28 cellular contexts compared by ENCODE assay signal in genomic region chr1:105437847-105438246, GRCh38.
"Had no signal": no experiment of that assay in that cellular context is flagged by ENCODE, and none has a peak within 500 bp of the region (broad histone marks: within the 10 kb centered on the region; RNA-seq: fewer than 3 reads in every experiment).

No MANE protein-coding gene starts in this region.

- H3K36me3 Mint-ChIP-seq: naive thymus-derived CD8-positive, alpha-beta T cell; stimulated activated naive B cell treated with anti-CD40 and anti-IgM and Interleukin-4, amounts not matched to agents 10 μg/mL and 1 μg/mL and 100 μg/mL, for 72 hours had no signal

- H3K4me3 ChIP-seq: lower lobe of right lung, right atrium auricular region, right lobe of liver, smooth muscle cell, stomach, testis, thyroid gland, transverse colon, upper lobe of left lung had no signal

- H3K27ac Mint-ChIP-seq: immature natural killer cell; naive thymus-derived CD8-positive, alpha-beta T cell; nephron; stimulated activated naive B cell treated with anti-CD40 and anti-IgM and Interleukin-4, amounts not matched to agents 10 μg/mL and 1 μg/mL and 100 μg/mL, for 72 hours had no signal

- H3K9me3 Mint-ChIP-seq: nephron, neural crest cell had no signal

- H3K4me3 Mint-ChIP-seq: immature natural killer cell; naive thymus-derived CD8-positive, alpha-beta T cell; nephron; neural crest cell; stimulated activated naive B cell treated with anti-CD40 and anti-IgM and Interleukin-4, amounts not matched to agents 10 μg/mL and 1 μg/mL and 100 μg/mL, for 72 hours had no signal

- DNase-seq: head of caudate nucleus; hypothalamus; immature natural killer cell; lower lobe of right lung; mammary epithelial cell; mesenchymal stem cell; naive thymus-derived CD8-positive, alpha-beta T cell; occipital lobe; right lobe of liver; stimulated activated CD4-positive, alpha-beta T cell treated with anti-CD3 and anti-CD28 coated beads, Interleukin-1b, Interleukin-23, amount 100 ng/mL, for 48 hours; stimulated activated CD4-positive, alpha-beta T cell treated with anti-CD3 and anti-CD28 coated beads, Interleukin-2, amount 100 ng/mL, for 48 hours; stimulated activated CD4-positive, alpha-beta T cell treated with anti-CD3 and anti-CD28 coated beads, Interleukin-4, amount 100 ng/mL, for 4 hours; stimulated activated naive B cell treated with anti-CD40 and anti-IgM and Interleukin-4, amounts not matched to agents 10 μg/mL and 1 μg/mL and 100 μg/mL, for 72 hours; stimulated activated naive CD8-positive, alpha-beta T cell treated with anti-CD3 and anti-CD28 coated beads, Interleukin-15, Interleukin-2, amounts not matched to agents 100 U/mL and 50 U/mL, for 24 hours; stomach; testis; thyroid gland; transverse colon; upper lobe of left lung had no signal

- FAIRE-seq: islet of Langerhans, urothelium cell line had no signal

- H3K27me3 Mint-ChIP-seq: naive thymus-derived CD8-positive, alpha-beta T cell; progenitor cell of endocrine pancreas; stimulated activated naive B cell treated with anti-CD40 and anti-IgM and Interleukin-4, amounts not matched to agents 10 μg/mL and 1 μg/mL and 100 μg/mL, for 72 hours had no signal

- H3K9me3 ChIP-seq: right atrium auricular region, right lobe of liver, testis, thyroid gland, transverse colon, upper lobe of left lung had no signal

- H3K4me1 Mint-ChIP-seq: immature natural killer cell; naive thymus-derived CD8-positive, alpha-beta T cell; nephron; neural crest cell; stimulated activated naive B cell treated with anti-CD40 and anti-IgM and Interleukin-4, amounts not matched to agents 10 μg/mL and 1 μg/mL and 100 μg/mL, for 72 hours had no signal

- H3K36me3 ChIP-seq: lower lobe of right lung, neutrophil, right atrium auricular region, right lobe of liver, stomach, thyroid gland, transverse colon, upper lobe of left lung had no signal

- H3K27me3 ChIP-seq: neutrophil, right atrium auricular region, right lobe of liver, stomach, testis, thyroid gland, transverse colon, upper lobe of left lung had no signal

- ATAC-seq: naive thymus-derived CD8-positive, alpha-beta T cell; stimulated activated naive B cell treated with anti-CD40 and anti-IgM and Interleukin-4, amounts not matched to agents 10 μg/mL and 1 μg/mL and 100 μg/mL, for 72 hours; stimulated activated naive CD8-positive, alpha-beta T cell treated with anti-CD3 and anti-CD28 coated beads, Interleukin-15, Interleukin-2, amounts not matched to agents 100 U/mL and 50 U/mL, for 24 hours had no signal

- H3K9ac ChIP-seq: parathyroid adenoma had no signal

- H3K27ac ChIP-seq: lower lobe of right lung, neutrophil, parathyroid adenoma, right atrium auricular region, right lobe of liver, stomach, testis, thyroid gland, transverse colon, upper lobe of left lung had no signal

- H3K4me1 ChIP-seq: lower lobe of right lung, parathyroid adenoma, right atrium auricular region, right lobe of liver, stomach, testis, thyroid gland, transverse colon, upper lobe of left lung had no signal
